In the genomic region with DNA sequence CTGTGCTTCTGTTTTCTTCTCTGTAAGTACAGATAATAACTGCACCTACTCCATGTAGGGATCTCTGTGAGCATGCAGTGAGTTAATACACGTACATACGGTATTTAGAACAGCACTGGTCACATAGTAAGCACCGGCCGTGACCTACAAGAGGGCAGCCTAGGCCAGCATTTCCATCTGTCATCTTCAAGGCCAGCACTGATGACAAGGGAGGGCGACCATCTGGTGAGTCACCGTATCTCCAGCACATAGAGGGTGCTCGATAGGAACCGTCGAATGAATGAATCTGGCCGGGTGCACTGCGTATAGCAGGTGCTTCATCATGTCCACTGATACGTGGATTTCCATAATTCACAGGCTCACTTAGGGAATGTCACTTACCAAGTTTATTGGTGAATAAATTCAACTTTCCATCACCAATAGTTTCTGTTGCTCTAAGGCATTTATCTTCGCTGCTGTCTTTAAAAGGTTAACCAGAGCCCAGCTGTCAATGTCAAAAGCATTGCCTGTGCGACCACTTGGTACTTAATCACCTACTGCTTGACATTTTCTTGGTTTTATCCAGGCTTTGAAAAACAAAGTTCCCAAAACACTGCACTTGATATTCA, we compare ENCODE assay signal across 1 cellular context.
TF ChIP-seq lines count a peak whose summit lies in the region.

No MANE protein-coding gene starts in this region.

TF ChIP-seq in K562, 482 proteins besides CTCF, POLR2A, EP300 and RAD21 (continues in another document):
- TF ChIP-seq DMBX1 (CRISPR knock-in tag; IDR thresholded peaks at IDR 0.05; ENCODE audit: borderline replicate concordance) (no peak), NFATC3 (IDR thresholded peaks at IDR 0.05) (no peak), GTF3C2 (IDR thresholded peaks at IDR 0.05; ENCODE audit: borderline replicate concordance, extremely low read depth, insufficient read length) (no peak), DACH1 (IDR thresholded peaks at IDR 0.05; ENCODE audit: partially characterized antibody) (peak; percentile 32), ZFP30 (CRISPR knock-in tag; IDR thresholded peaks at IDR 0.05; ENCODE audit: borderline replicate concordance) (no peak), ZNF143 (CRISPR knock-in tag; IDR thresholded peaks at IDR 0.05) (no peak), CBX8 (IDR thresholded peaks at IDR 0.05; ENCODE audit: borderline replicate concordance, extremely low read depth, low read depth, low read length, poor library complexity, severe bottlenecking) (no peak), SIRT6 (IDR thresholded peaks at IDR 0.05; ENCODE audit: low read depth, low read length) (no peak), MGA (IDR thresholded peaks at IDR 0.05) (peak; percentile 15; the same call in 1 of the 2 replicates), NR2C1 (IDR thresholded peaks at IDR 0.05) (0 out of 2 replicates have a peak, but pooled peaks have one; percentile 33), NR2C1 (tag; IDR thresholded peaks at IDR 0.05) (peak; percentile 64; the same call in 1 of the 2 replicates), L3MBTL2 (IDR thresholded peaks at IDR 0.05) (peak; percentile 63), KLF16 (IDR thresholded peaks at IDR 0.05) (peak; percentile 59; the same call in 1 of the 2 replicates), MTA1 (IDR thresholded peaks at IDR 0.05; ENCODE audit: borderline replicate concordance) (peak; percentile 96), BMI1 (IDR thresholded peaks at IDR 0.05; ENCODE audit: low read length) (no peak), TAL1 (IDR thresholded peaks at IDR 0.05) (peak; percentile 61), ZBTB8A (IDR thresholded peaks at IDR 0.05; ENCODE audit: partially characterized antibody) (no peak), JUNB (CRISPR knock-in tag; conservative IDR thresholded peaks at IDR 0.05) (peak; percentile 63; the same call in 1 of the 2 replicates), CREB1 (IDR thresholded peaks at IDR 0.05) (peak; percentile 92), CREB1 (CRISPR knock-in tag; IDR thresholded peaks at IDR 0.05) (peak; percentile 88), NCOR1 (IDR thresholded peaks at IDR 0.05) (peak; percentile 74), ATF1 (CRISPR knock-in tag; IDR thresholded peaks at IDR 0.05) (peak; percentile 74), ATF1 (tag; IDR thresholded peaks at IDR 0.05) (peak; percentile 90), SOX6 (IDR thresholded peaks at IDR 0.05) (peak; percentile 48; the same call in 1 of the 2 replicates), ZNF586 (CRISPR knock-in tag; conservative IDR thresholded peaks at IDR 0.05) (no peak), TSC22D4 (tag; IDR thresholded peaks at IDR 0.05) (no peak), CHAMP1 (IDR thresholded peaks at IDR 0.05) (no peak), TRIM24 (IDR thresholded peaks at IDR 0.05) (0 out of 4 replicates have a peak, but pooled peaks of 1 of the 2 experiments have one; percentile 39), KHSRP (IDR thresholded peaks at IDR 0.05) (0 out of 2 replicates have a peak, but pooled peaks have one; percentile 34), CEBPB (tag; IDR thresholded peaks at IDR 0.05) (no peak), JUND (IDR thresholded peaks at IDR 0.05; ENCODE audit: borderline replicate concordance, low read depth, low read length) (peak; percentile 98), JUND (tag; IDR thresholded peaks at IDR 0.05; ENCODE audit: borderline replicate concordance, low read depth, low read length) (peak; percentile 97), FOXP4 (CRISPR knock-in tag; IDR thresholded peaks at IDR 0.05; ENCODE audit: borderline replicate concordance) (no peak)
- TF ChIP-seq, protein P1, sequence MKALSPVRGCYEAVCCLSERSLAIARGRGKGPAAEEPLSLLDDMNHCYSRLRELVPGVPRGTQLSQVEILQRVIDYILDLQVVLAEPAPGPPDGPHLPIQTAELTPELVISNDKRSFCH (CRISPR knock-in tag; IDR thresholded peaks at IDR 0.05): no peak
- TF ChIP-seq, protein P1 (tag; IDR thresholded peaks at IDR 0.05): peak; percentile 81; the same call in 1 of the 2 replicates
- TF ChIP-seq, protein P2, sequence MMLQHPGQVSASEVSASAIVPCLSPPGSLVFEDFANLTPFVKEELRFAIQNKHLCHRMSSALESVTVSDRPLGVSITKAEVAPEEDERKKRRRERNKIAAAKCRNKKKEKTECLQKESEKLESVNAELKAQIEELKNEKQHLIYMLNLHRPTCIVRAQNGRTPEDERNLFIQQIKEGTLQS (IDR thresholded peaks at IDR 0.05): peak; percentile 96
- TF ChIP-seq, protein P2 (CRISPR knock-in tag; conservative IDR thresholded peaks at IDR 0.05): peak; percentile 81; the same call in 1 of the 2 replicates
- TF ChIP-seq, protein P3, sequence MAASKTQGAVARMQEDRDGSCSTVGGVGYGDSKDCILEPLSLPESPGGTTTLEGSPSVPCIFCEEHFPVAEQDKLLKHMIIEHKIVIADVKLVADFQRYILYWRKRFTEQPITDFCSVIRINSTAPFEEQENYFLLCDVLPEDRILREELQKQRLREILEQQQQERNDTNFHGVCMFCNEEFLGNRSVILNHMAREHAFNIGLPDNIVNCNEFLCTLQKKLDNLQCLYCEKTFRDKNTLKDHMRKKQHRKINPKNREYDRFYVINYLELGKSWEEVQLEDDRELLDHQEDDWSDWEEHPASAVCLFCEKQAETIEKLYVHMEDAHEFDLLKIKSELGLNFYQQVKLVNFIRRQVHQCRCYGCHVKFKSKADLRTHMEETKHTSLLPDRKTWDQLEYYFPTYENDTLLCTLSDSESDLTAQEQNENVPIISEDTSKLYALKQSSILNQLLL (CRISPR knock-in tag; IDR thresholded peaks at IDR 0.05; ENCODE audit: borderline replicate concordance): no peak
